ENCODE assay signal across 22 cellular contexts in genomic region chr3:82202254-82202653, GRCh38.
"Had no signal": no experiment of that assay in that cellular context is flagged by ENCODE, and none has a peak within 500 bp of the region (broad histone marks: within the 10 kb centered on the region; RNA-seq: fewer than 3 reads in every experiment).

No MANE protein-coding gene starts in this region.

- H3K27me3 ChIP-seq: colonic mucosa, foreskin keratinocyte, left lung, neutrophil, stomach, transverse colon had no signal

- H3K27ac ChIP-seq: colonic mucosa, foreskin keratinocyte, left lung, lower lobe of right lung, neutrophil, psoas muscle, skin epidermis, stomach, thoracic aorta, transverse colon had no signal

- H3K9me3 Mint-ChIP-seq: endodermal cell, nephron progenitor cell had no signal

- H3K27ac Mint-ChIP-seq: endodermal cell; immature natural killer cell; naive thymus-derived CD4-positive, alpha-beta T cell; nephron progenitor cell had no signal

- H3K27me3 Mint-ChIP-seq: naive thymus-derived CD4-positive, alpha-beta T cell had no signal

- H3K36me3 Mint-ChIP-seq: immature natural killer cell; naive thymus-derived CD4-positive, alpha-beta T cell had no signal

- H3K4me3 Mint-ChIP-seq: endodermal cell; immature natural killer cell; naive thymus-derived CD4-positive, alpha-beta T cell; nephron progenitor cell had no signal

- DNase-seq: colonic mucosa; dermis blood vessel endothelial cell; effector CD4-positive, alpha-beta T cell; endodermal cell; erythroblast; foreskin keratinocyte; immature natural killer cell; left lung; lower lobe of right lung; mesenchymal stem cell; naive thymus-derived CD4-positive, alpha-beta T cell; nephron progenitor cell; psoas muscle; retina; stimulated activated CD4-positive, alpha-beta T cell treated with anti-CD3 and anti-CD28 coated beads, Interleukin-12 subunit alpha, Interleukin-12 subunit beta, amount 100 ng/mL, for 4 hours; stimulated activated naive CD4-positive, alpha-beta T cell; stomach; substantia nigra; transverse colon had no signal

- H3K4me1 ChIP-seq: colonic mucosa, foreskin keratinocyte, left lung, lower lobe of right lung, psoas muscle, stomach, transverse colon had no signal

- H3K4me1 Mint-ChIP-seq: endodermal cell; immature natural killer cell; naive thymus-derived CD4-positive, alpha-beta T cell; nephron progenitor cell had no signal

- H3K9me3 ChIP-seq: colonic mucosa, left lung, lower lobe of right lung, neutrophil, psoas muscle, thoracic aorta, transverse colon had no signal

- H3K36me3 ChIP-seq: colonic mucosa, left lung, lower lobe of right lung, neutrophil, stomach, thoracic aorta, transverse colon had no signal

- H3K4me3 ChIP-seq: colonic mucosa, left lung, lower lobe of right lung, psoas muscle, skin epidermis, stomach, thoracic aorta, transverse colon had no signal
